3 cellular contexts compared by ENCODE assay signal in genomic region chr2:35504419-35504818, GRCh38.
TF ChIP-seq lines count a peak whose summit lies in the region.

No MANE protein-coding gene starts in this region.

TF ChIP-seq in A549, 52 proteins besides CTCF, POLR2A, EP300 and RAD21:
- TF ChIP-seq USF2 (IDR thresholded peaks at IDR 0.05) (peak; percentile 27), KDM1A (IDR thresholded peaks at IDR 0.05; ENCODE audit: low read depth) (no peak)

TF ChIP-seq in GM12878, 131 proteins besides CTCF, POLR2A, EP300 and RAD21:
- TF ChIP-seq ZBTB4 (CRISPR knock-in tag; IDR thresholded peaks at IDR 0.05) (no peak), RAD51 (IDR thresholded peaks at IDR 0.05) (peak; percentile 26; the same call in 1 of the 2 replicates), FOXK2 (IDR thresholded peaks at IDR 0.05) (no peak)

TF ChIP-seq in endothelial cell of umbilical vein, 7 proteins besides CTCF, POLR2A, EP300 and RAD21 (continued from another document):
- TF ChIP-seq EZH2 (IDR thresholded peaks at IDR 0.05; ENCODE audit: borderline replicate concordance, low read depth, low read length, severe bottlenecking) = no peak
